ENCODE assay signal across 11 cellular contexts in the genomic region with DNA sequence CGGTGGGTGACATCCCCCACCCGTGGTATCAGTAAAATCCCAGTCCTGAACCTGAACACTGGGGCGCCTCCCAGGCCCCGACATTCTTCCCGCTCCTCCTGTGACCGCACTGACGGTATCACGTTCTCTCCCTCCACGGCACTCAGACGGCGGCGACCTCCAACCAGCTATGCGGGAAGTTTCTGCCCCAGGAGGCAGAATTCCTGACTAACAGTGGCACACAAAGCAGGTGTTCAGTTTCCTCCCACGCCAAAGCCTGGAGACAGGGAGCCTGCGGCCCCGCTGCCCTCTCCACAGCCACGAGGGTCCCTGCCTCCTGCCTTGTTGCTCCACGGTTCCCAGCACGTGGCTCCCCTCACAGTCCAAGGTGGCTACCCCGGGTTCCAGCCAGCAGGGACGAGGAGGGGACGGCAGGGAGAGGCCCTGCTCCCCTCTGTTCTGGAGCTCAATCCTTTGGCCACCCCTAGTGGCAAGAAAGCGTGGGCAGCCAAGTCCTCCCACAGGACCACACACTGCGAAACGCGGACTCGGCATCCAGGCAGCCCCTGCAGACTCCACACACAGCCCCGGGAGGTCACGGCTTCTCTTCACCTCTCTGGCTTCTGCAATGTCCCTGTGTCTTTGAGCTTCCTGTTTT. TPM values are rescaled to one million over a fixed set of nuclear protein-coding genes. Genes with fewer than 3 reads are reported as not detected.
A peak's percentile ranks its signal among the peaks of the same experiment; 100 is the strongest.
DNase-seq lines count a peak whose midpoint lies in the region; ATAC-seq and TF ChIP-seq lines count a peak whose summit lies in the region.
"Had no signal": no experiment of that assay in that cellular context is flagged by ENCODE, and none has a peak within 500 bp of the region (broad histone marks: within the 10 kb centered on the region; RNA-seq: fewer than 3 reads in every experiment).

No MANE protein-coding gene starts in this region.

- H2AFZ ChIP-seq in SK-N-SH (ENCODE audit: low read depth): no peak overlapping the region

- H3K9me3 ChIP-seq in SK-N-SH (no peaks in the 10 kb centered on the region), endodermal cell (ENCODE audit: control insufficient read depth, low read length) (no peaks in the 10 kb centered on the region), lower lobe of right lung (no peaks in the 10 kb centered on the region)

- H3K9ac ChIP-seq in SK-N-SH: no peak overlapping the region
- no peak overlapping the region for H3K9ac ChIP-seq in endodermal cell (ENCODE audit: extremely low read depth, low read length, poor library complexity, severe bottlenecking)

- H3K4me1 ChIP-seq in SK-N-SH (ENCODE audit: control insufficient read depth in 1 of 2, insufficient read depth in 2 of 2, low read depth in 1 of 2, low read length in 1 of 2) (peaks cover 0 to 30% of the 10 kb centered on the region in 2 experiments; a peak in 1 of 4 replicates), endodermal cell (ENCODE audit: control insufficient read depth, insufficient read depth, low read length) (no peaks in the 10 kb centered on the region), lower lobe of right lung (peaks cover 25% of the 10 kb centered on the region)

- TF ChIP-seq EP300 in SK-N-SH (IDR thresholded peaks at IDR 0.05; ENCODE audit: borderline replicate concordance in 1 of 2, low read depth in 1 of 2, low read length in 1 of 2): no peak

- H3K4me3 Mint-ChIP-seq in endodermal cell (no peak overlapping the region), type B pancreatic cell (no peak overlapping the region)
- H3K4me3 Mint-ChIP-seq: IgD-negative memory B cell had no signal

- intact Hi-C loops in lower lobe of right lung (cut with DNase I): no loop called here

- no peak for ATAC-seq in SK-N-SH treated with all-trans-retinoic acid at 6 μM for 48 hours
- ATAC-seq in lower lobe of right lung: peak; percentile 16 to 24
- no peak for ATAC-seq in omental fat pad (ENCODE audit: low FRiP score)

- H3K27me3 Mint-ChIP-seq in endodermal cell (ENCODE audit: insufficient read depth) (no peaks in the 10 kb centered on the region), type B pancreatic cell (no peaks in the 10 kb centered on the region)
- H3K27me3 Mint-ChIP-seq: IgD-negative memory B cell had no signal

- peaks cover 22% of the 10 kb centered on the region for H3K79me2 ChIP-seq in SK-N-SH (ENCODE audit: insufficient read depth)

- peak; percentile 81 for DNase-seq in SK-N-SH
- DNase-seq in endodermal cell: no peak
- peak; percentile 46 for DNase-seq in lower lobe of right lung
- DNase-seq in type B pancreatic cell (ENCODE audit: extremely low spot score, unreplicated experiment): no peak
- no peak for DNase-seq in SW 1271 (lab: John Stamatoyannopoulos, UW)
- no peak for DNase-seq in omental fat pad (ENCODE audit: low spot score)
- DNase-seq in NK-92 treated with Interleukin-12 subunit alpha and Interleukin-12 subunit beta, amount 100 ng/mL, for 24 hours (lab: John Stamatoyannopoulos, UW): no peak
- DNase-seq: 8988T, cerebellar nuclear complex had no signal

- peak; percentile 57 for TF ChIP-seq RAD21 in SK-N-SH (IDR thresholded peaks at IDR 0.05; ENCODE audit: low read length)

- no peaks in the 10 kb centered on the region for H3F3A ChIP-seq in SK-N-SH (replicated peaks; ENCODE audit: insufficient read depth)

- no peak overlapping the region for H3K4me2 ChIP-seq in SK-N-SH

- WGBS in SK-N-SH (ENCODE audit: low lambda C conversion rate): 93% methylated on average over 15 of the region's 29 CpGs
- WGBS in endodermal cell (ENCODE audit: insufficient coverage in 1 of 2, insufficient read length in 1 of 2), 2 experiments: 90 to 92% methylated on average over 22 to 29 of the region's 29 CpGs

- peaks cover 25% of the 10 kb centered on the region for H4K20me1 ChIP-seq in SK-N-SH (ENCODE audit: insufficient read depth)

- H3K27me3 ChIP-seq in SK-N-SH (ENCODE audit: insufficient read depth): no peaks in the 10 kb centered on the region
- no peaks in the 10 kb centered on the region for H3K27me3 ChIP-seq in endodermal cell (ENCODE audit: control insufficient read depth, insufficient read depth, low read length, poor library complexity, severe bottlenecking)
- H3K27me3 ChIP-seq in lower lobe of right lung (ENCODE audit: low read depth): no peaks in the 10 kb centered on the region

- H3K4me1 Mint-ChIP-seq in endodermal cell (no peaks in the 10 kb centered on the region), type B pancreatic cell (ENCODE audit: unreplicated experiment) (peaks cover 15% of the 10 kb centered on the region)

- peak overlapping the region in 1 of 2 experiments; percentile 66; a peak in 2 of 4 replicates for H3K27ac ChIP-seq in SK-N-SH (ENCODE audit: low read depth in 2 of 2, low read length in 1 of 2)
- H3K27ac ChIP-seq in endodermal cell (ENCODE audit: low read depth, low read length): peak overlapping the region; percentile 84
- peak overlapping the region; percentile 74 for H3K27ac ChIP-seq in lower lobe of right lung

- peaks cover 64% of the 10 kb centered on the region for H3K36me3 Mint-ChIP-seq in endodermal cell (ENCODE audit: low read depth)
- no peaks in the 10 kb centered on the region for H3K36me3 Mint-ChIP-seq in type B pancreatic cell
- H3K36me3 Mint-ChIP-seq: IgD-negative memory B cell had no signal

- H3K9me2 ChIP-seq in SK-N-SH: no peaks in the 10 kb centered on the region

- TF ChIP-seq CTCF in SK-N-SH (IDR thresholded peaks at IDR 0.05) (peak; percentile 16; the same call in 1 of the 2 replicates), endodermal cell (conservative IDR thresholded peaks at IDR 0.05) (peak; percentile 14), lower lobe of right lung (IDR thresholded peaks at IDR 0.05) (peak; percentile 46), type B pancreatic cell (conservative IDR thresholded peaks at IDR 0.05) (peak; percentile 18), omental fat pad (IDR thresholded peaks at IDR 0.05) (no peak)

- CTCF ChIA-PET in SK-N-SH (lab: Yijun Ruan, JAX): interaction anchor here (0.7 to 3.5 kb wide), 15 partner anchors 10 to 112 kb away, joined by 3 to 33 read pairs (median 4); a partner anchor contains a TSS

- H3K36me3 ChIP-seq in SK-N-SH (replicated peaks in 1 of 2; ENCODE audit: control insufficient read depth in 1 of 2, insufficient read depth in 2 of 2, low read length in 1 of 2) (peaks cover 6 to 84% of the 10 kb centered on the region in 2 experiments), endodermal cell (ENCODE audit: control insufficient read depth, insufficient read depth, low read length) (peaks cover 67% of the 10 kb centered on the region), lower lobe of right lung (peaks cover 87% of the 10 kb centered on the region)

- POLR2A ChIA-PET in SK-N-SH (lab: Yijun Ruan, JAX): interaction anchor here (0.9 to 1.2 kb wide), 2 partner anchors 15 kb away, joined by 3 to 6 read pairs; a partner anchor contains a TSS

- no peaks in the 10 kb centered on the region for H3K9me3 Mint-ChIP-seq in endodermal cell
- no peaks in the 10 kb centered on the region for H3K9me3 Mint-ChIP-seq in type B pancreatic cell
- H3K9me3 Mint-ChIP-seq: IgD-negative memory B cell had no signal

- H3K4me3 ChIP-seq in SK-N-SH (ENCODE audit: low read depth in 2 of 2, low read length in 1 of 2) (no peak overlapping the region), endodermal cell (ENCODE audit: low read length) (no peak overlapping the region), lower lobe of right lung (no peak overlapping the region)

- peak overlapping the region; percentile 58 for H3K27ac Mint-ChIP-seq in endodermal cell
- peak overlapping the region; percentile 78 for H3K27ac Mint-ChIP-seq in type B pancreatic cell

TF ChIP-seq in SK-N-SH, 30 proteins besides CTCF, POLR2A, EP300 and RAD21 (continues in another document):
- TF ChIP-seq SMC3 (IDR thresholded peaks at IDR 0.05; ENCODE audit: low read depth, low read length): peak; percentile 18; the same call in 1 of the 2 replicates
- TF ChIP-seq, protein P1, sequence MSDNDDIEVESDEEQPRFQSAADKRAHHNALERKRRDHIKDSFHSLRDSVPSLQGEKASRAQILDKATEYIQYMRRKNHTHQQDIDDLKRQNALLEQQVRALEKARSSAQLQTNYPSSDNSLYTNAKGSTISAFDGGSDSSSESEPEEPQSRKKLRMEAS (IDR thresholded peaks at IDR 0.05; ENCODE audit: low read depth): no peak

TF ChIP-seq in SK-N-SH treated with all-trans-retinoic acid at 6 μM for 48 hours, 23 proteins besides CTCF, POLR2A, EP300 and RAD21 (continues in another document):
- TF ChIP-seq TOX (CRISPR knock-in tag; IDR thresholded peaks at IDR 0.05; ENCODE audit: borderline replicate concordance): no peak

RNA-seq across cellular contexts. Expression of a gene that starts 15.2 kb away (rescaled TPM):
- polyA plus RNA-seq in SK-N-SH (2012; rRNA removed): 158 and 183 TPM in 2 replicates
- 73.8 and 122 TPM in 2 replicates for polyA plus RNA-seq in SK-N-SH (2012; cell fraction: cytosol; rRNA removed)
- polyA plus RNA-seq in SK-N-SH (2012; cell fraction: nucleus; rRNA removed): 419 and 467 TPM in 2 replicates
- total RNA-seq in endodermal cell: 100 to 1,000 TPM; 181 to 189 TPM
- polyA plus RNA-seq in endodermal cell (2013, experiment 1 of 2): 145 TPM
- polyA plus RNA-seq in endodermal cell (2013, experiment 2 of 2): 147 TPM
- total RNA-seq in lower lobe of right lung: 165 TPM
- total RNA-seq in type B pancreatic cell (ENCODE audit: low replicate concordance): 147 and 165 TPM in 2 replicates
- total RNA-seq in omental fat pad: 100 to 1,000 TPM; 102 to 137 (median 132) TPM

RNA-seq across cellular contexts. Expression of a gene that starts 55.9 kb away (rescaled TPM):
- polyA plus RNA-seq in SK-N-SH (2012; rRNA removed): 123 and 128 TPM in 2 replicates
- polyA plus RNA-seq in SK-N-SH (2012; cell fraction: cytosol; rRNA removed): 64.4 and 85.4 TPM in 2 replicates
- 196 and 274 TPM in 2 replicates for polyA plus RNA-seq in SK-N-SH (2012; cell fraction: nucleus; rRNA removed)
- total RNA-seq in endodermal cell (10 to 100 TPM; 48.8 to 72.7 TPM), lower lobe of right lung (65.8 TPM), type B pancreatic cell (ENCODE audit: low replicate concordance) (81.5 and 98.7 TPM in 2 replicates), omental fat pad (10 to 100 TPM; 38.8 to 71.2 (median 51.8) TPM)
- polyA plus RNA-seq in endodermal cell (2013, experiment 1 of 2): 72.4 TPM
- polyA plus RNA-seq in endodermal cell (2013, experiment 2 of 2): 65.4 TPM

Comparison
In these comparisons a context has a peak if more than half of its experiments do, and no peak if none do; other contexts are left out.
1. DNase-seq: peak in SK-N-SH (single experiment) and lower lobe of right lung (single experiment); none in endodermal cell (single experiment), type B pancreatic cell (single experiment), SW 1271 (0 of 2), omental fat pad (single experiment) and NK-92 treated with Interleukin-12 subunit alpha and Interleukin-12 subunit beta, amount 100 ng/mL, for 24 hours (single experiment).
2. CTCF ChIP-seq: peak in SK-N-SH (single experiment), endodermal cell (single experiment), lower lobe of right lung (single experiment) and type B pancreatic cell (single experiment); none in omental fat pad (0 of 3).
3. ATAC-seq: peak in lower lobe of right lung (2 of 2); none in SK-N-SH treated with all-trans-retinoic acid at 6 μM for 48 hours (single experiment) and omental fat pad (single experiment).